Comparison of ENCODE assay signal across 19 cellular contexts in genomic region chr13:103876571-103876970, GRCh38.
A peak's percentile ranks its signal among the peaks of the same experiment; 100 is the strongest.
DNase-seq lines count a peak whose midpoint lies in the region; ATAC-seq, FAIRE-seq and TF ChIP-seq lines count a peak whose summit lies in the region.
"Had no signal": no experiment of that assay in that cellular context is flagged by ENCODE, and none has a peak within 500 bp of the region (broad histone marks: within the 10 kb centered on the region; RNA-seq: fewer than 3 reads in every experiment).

No MANE protein-coding gene starts in this region.

- no peaks in the 10 kb centered on the region for H3K27me3 Mint-ChIP-seq in astrocyte (ENCODE audit: low read depth, unreplicated experiment)

- no peak overlapping the region for H3K27ac ChIP-seq in astrocyte (ENCODE audit: low read depth, low read length)
- H3K27ac ChIP-seq: KMS-11 had no signal

- ATAC-seq in HG03108 (IDR thresholded peaks at IDR 0.05; ENCODE audit: unreplicated experiment), result no peak
- ATAC-seq: Panc1 had no signal

- H3K36me3 ChIP-seq in astrocyte (ENCODE audit: insufficient read depth, low read length), result no peaks in the 10 kb centered on the region
- H3K36me3 ChIP-seq: MG63 had no signal

- no peak for FAIRE-seq in astrocyte (lab: Jason Lieb, UNC)
- FAIRE-seq: GM12892 had no signal

- H3K9me3 ChIP-seq in astrocyte (ENCODE audit: insufficient read depth, low read depth, low read length), result no peaks in the 10 kb centered on the region
- H3K9me3 ChIP-seq: MG63 had no signal

- H3K36me3 Mint-ChIP-seq in astrocyte (ENCODE audit: low read depth, unreplicated experiment), result no peaks in the 10 kb centered on the region

- DNase-seq in AG10803 (ENCODE audit: low read depth) (peak; percentile 14), H4 (ENCODE audit: low spot score) (peak; percentile 8), astrocyte (ENCODE audit: low read depth) (peak; percentile 29), fibroblast of pulmonary artery (ENCODE audit: low read depth) (peak; percentile 0), inferior parietal cortex (ENCODE audit: extremely low spot score) (no peak), amygdala (lab: John Stamatoyannopoulos, UW) (no peak)
- no peak for DNase-seq in activated CD4-positive, alpha-beta T cell treated with anti-CD3 and anti-CD28 coated beads for 1 hour
- DNase-seq: C1 segment of cervical spinal cord, DMS153, HFFc6, MG63, NCI-H1105, NCI-H1930, NCI-H510A treated with DMSO at 0.1 percent for 48 hours, SHP77 had no signal

- H3K27me3 ChIP-seq in astrocyte (ENCODE audit: insufficient read depth, low read length), result no peaks in the 10 kb centered on the region
- H3K27me3 ChIP-seq: MG63 had no signal

- no peak overlapping the region for H3K4me3 Mint-ChIP-seq in astrocyte (ENCODE audit: unreplicated experiment)
- H3K4me3 Mint-ChIP-seq: HFFc6 had no signal

- H3K4me1 Mint-ChIP-seq in astrocyte (ENCODE audit: low read depth, unreplicated experiment), result peaks cover 8% of the 10 kb centered on the region

- H3K79me2 ChIP-seq in astrocyte (ENCODE audit: insufficient read depth, low read length), result no peaks in the 10 kb centered on the region

- H3K4me2 ChIP-seq in astrocyte (ENCODE audit: low read length), result no peak overlapping the region
- H3K4me2 ChIP-seq: KMS-11 had no signal

- no peak overlapping the region for H3K27ac Mint-ChIP-seq in astrocyte (ENCODE audit: unreplicated experiment)
- H3K27ac Mint-ChIP-seq: HFFc6 had no signal

- TF ChIP-seq CTCF in AG10803 (conservative IDR thresholded peaks at IDR 0.05; ENCODE audit: low read length) (no peak), astrocyte (IDR thresholded peaks at IDR 0.05; ENCODE audit: insufficient read depth, low read depth, low read length) (no peak), fibroblast of pulmonary artery (IDR thresholded peaks at IDR 0.05; ENCODE audit: low read length, missing control alignments) (no peak)

- H4K20me1 ChIP-seq in astrocyte (ENCODE audit: insufficient read depth, low read length), result no peaks in the 10 kb centered on the region

- no peak overlapping the region for H3K9ac ChIP-seq in astrocyte (ENCODE audit: low read length)
- H3K9ac ChIP-seq: KMS-11 had no signal

- peak overlapping the region; percentile 13 for H2AFZ ChIP-seq in astrocyte (ENCODE audit: low read depth, low read length)

- H3K4me3 ChIP-seq in AG10803 (ENCODE audit: low read length) (no peak overlapping the region), astrocyte (ENCODE audit: insufficient read depth, low read depth, low read length) (no peak overlapping the region), fibroblast of pulmonary artery (replicated peaks; ENCODE audit: low read depth, low read length) (no peak overlapping the region)
- H3K4me3 ChIP-seq: MG63 had no signal

- H3K4me1 ChIP-seq in astrocyte (ENCODE audit: insufficient read depth, low read length), result no peaks in the 10 kb centered on the region

- no peaks in the 10 kb centered on the region for H3K9me3 Mint-ChIP-seq in astrocyte (ENCODE audit: unreplicated experiment)

Comparison
In these comparisons a context has a peak if more than half of its experiments do, and no peak if none do; other contexts are left out.
1. DNase-seq: peak in AG10803 (single experiment), H4 (single experiment), astrocyte (single experiment) and fibroblast of pulmonary artery (single experiment); none in inferior parietal cortex (single experiment), amygdala (0 of 56) and activated CD4-positive, alpha-beta T cell treated with anti-CD3 and anti-CD28 coated beads for 1 hour (single experiment).